Comparison of ENCODE assay signal across 24 cellular contexts in the genomic region with DNA sequence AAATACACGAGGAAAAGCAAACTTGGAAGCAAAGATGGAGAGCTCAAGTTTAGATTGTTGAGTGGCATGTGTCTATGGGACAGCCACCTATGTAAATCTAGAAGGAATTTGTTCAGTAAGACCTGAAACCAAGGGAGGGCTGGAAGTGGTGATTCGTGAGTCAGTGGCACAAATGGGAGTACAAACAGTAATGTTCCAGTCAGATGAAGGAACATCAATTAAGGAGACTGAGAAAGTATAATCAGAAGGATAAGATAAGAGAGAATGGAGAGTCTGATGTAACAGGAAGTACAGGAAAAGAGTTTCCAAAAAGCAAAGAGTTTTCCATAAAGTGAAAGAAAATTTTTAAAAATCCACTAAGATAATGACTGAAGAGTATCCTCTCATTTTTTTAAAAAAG.
DNase-seq lines count a peak whose midpoint lies in the region; ATAC-seq, FAIRE-seq and TF ChIP-seq lines count a peak whose summit lies in the region.
"Had no signal": no experiment of that assay in that cellular context is flagged by ENCODE, and none has a peak within 500 bp of the region (broad histone marks: within the 10 kb centered on the region; RNA-seq: fewer than 3 reads in every experiment).

No MANE protein-coding gene starts in this region.

- POLR2A ChIA-PET in Caco-2 (lab: Charles Lee): no interaction called here

- CTCF ChIA-PET in Caco-2 (lab: Charles Lee): no interaction called here

- H3K4me2 ChIP-seq in keratinocyte (ENCODE audit: control insufficient read depth, extremely low read depth, insufficient read depth, low read depth, low read length): no peak overlapping the region
- H3K4me2 ChIP-seq: SK-N-SH had no signal

- H3K27me3 ChIP-seq in keratinocyte (ENCODE audit: control insufficient read depth, extremely low read depth, insufficient read depth, low read length): no peaks in the 10 kb centered on the region
- H3K27me3 ChIP-seq in Caco-2 (replicated peaks; ENCODE audit: control insufficient read depth, insufficient read depth, low read length): no peaks in the 10 kb centered on the region
- no peaks in the 10 kb centered on the region for H3K27me3 ChIP-seq in upper lobe of right lung

- H3K27ac ChIP-seq in keratinocyte (ENCODE audit: control insufficient read depth, insufficient read depth, low read length) (no peak overlapping the region), upper lobe of right lung (no peak overlapping the region)
- H3K27ac ChIP-seq: GM23248 had no signal

- H3K4me1 ChIP-seq in keratinocyte (ENCODE audit: control insufficient read depth, extremely low read depth, insufficient read depth, low read length) (no peaks in the 10 kb centered on the region), Caco-2 (no peaks in the 10 kb centered on the region), upper lobe of right lung (no peaks in the 10 kb centered on the region)

- no peak overlapping the region for H3K4me3 Mint-ChIP-seq in Caco-2 (ENCODE audit: unreplicated experiment)

- FAIRE-seq in keratinocyte (lab: Jason Lieb, UNC): peak; percentile 9
- FAIRE-seq: GM18507 had no signal

- no peaks in the 10 kb centered on the region for H3K27me3 Mint-ChIP-seq in Caco-2 (ENCODE audit: insufficient read depth, unreplicated experiment)

- no peak overlapping the region for H2AFZ ChIP-seq in keratinocyte (ENCODE audit: control insufficient read depth, low read length)
- H2AFZ ChIP-seq: GM23248 had no signal

- H3K79me2 ChIP-seq in keratinocyte (ENCODE audit: control insufficient read depth, insufficient read depth, low read length): no peaks in the 10 kb centered on the region

- no peaks in the 10 kb centered on the region for H3K9me3 Mint-ChIP-seq in Caco-2 (ENCODE audit: unreplicated experiment)

- dilution Hi-C loops in keratinocyte (cut with MboI; ENCODE audit: extremely low pct_ligation_motif_present, low sequenced_read_pairs): no loop called here

- no peaks in the 10 kb centered on the region for H3K4me1 Mint-ChIP-seq in Caco-2 (ENCODE audit: low read depth, unreplicated experiment)

- no peak overlapping the region for H3K9ac ChIP-seq in keratinocyte (ENCODE audit: control insufficient read depth, extremely low read depth, insufficient read depth, low read length)
- H3K9ac ChIP-seq: GM23248, SK-N-SH had no signal

- BruUV-seq in Caco-2 (replicated peaks; lab: Mats Ljungman, UMichigan): no TSS peak

- H3K36me3 ChIP-seq in keratinocyte (ENCODE audit: control insufficient read depth in 2 of 2, extremely low read depth in 1 of 2, insufficient read depth in 2 of 2, low read length in 2 of 2): no peaks in the 10 kb centered on the region
- no peaks in the 10 kb centered on the region for H3K36me3 ChIP-seq in Caco-2 (ENCODE audit: control insufficient read depth, insufficient read depth, low read length)
- no peaks in the 10 kb centered on the region for H3K36me3 ChIP-seq in upper lobe of right lung

- intact Hi-C loops in Right ventricle myocardium inferior (cut with DNase I) (no loop called here), left ventricle myocardium superior (cut with micrococcal nuclease) (no loop called here), Caco-2 (cut with micrococcal nuclease; ENCODE audit: unreplicated experiment) (no loop called here), upper lobe of right lung (cut with DNase I) (no loop called here)

- in situ Hi-C loops in KBM-7 (cut with MboI; ENCODE audit: low pct_unique_long_range_greater_than_20kb, low sequenced_read_pairs): no loop called here

- no peaks in the 10 kb centered on the region for H3K9me3 ChIP-seq in keratinocyte (ENCODE audit: control insufficient read depth, low read depth, low read length)
- no peaks in the 10 kb centered on the region for H3K9me3 ChIP-seq in Caco-2
- no peaks in the 10 kb centered on the region for H3K9me3 ChIP-seq in upper lobe of right lung
- H3K9me3 ChIP-seq: SK-N-SH had no signal

- H3K27ac Mint-ChIP-seq in Caco-2 (ENCODE audit: unreplicated experiment): no peak overlapping the region

- ATAC-seq in Right ventricle myocardium inferior (peak; percentile 57), left ventricle myocardium superior (no peak), upper lobe of right lung (no peak)
- ATAC-seq: Panc1 had no signal

- H3K4me3 ChIP-seq in keratinocyte (ENCODE audit: control insufficient read depth in 2 of 3, extremely low read depth in 1 of 3, insufficient read depth in 2 of 3, low read depth in 1 of 3, low read length in 3 of 3) (no peak overlapping the region), Caco-2 (ENCODE audit: low read depth, low read length) (no peak overlapping the region), upper lobe of right lung (no peak overlapping the region)
- H3K4me3 ChIP-seq: GM23248 had no signal

- H3K36me3 Mint-ChIP-seq in Caco-2 (ENCODE audit: insufficient read depth, unreplicated experiment): no peaks in the 10 kb centered on the region

- TF ChIP-seq CTCF in keratinocyte (optimal IDR thresholded peaks at IDR 0.05 in 1 of 3, IDR thresholded peaks at IDR 0.05 in 1 of 3, conservative IDR thresholded peaks at IDR 0.05 in 1 of 3; ENCODE audit: extremely low read depth in 1 of 3, insufficient read depth in 2 of 3, low read length in 3 of 3) (no peak), Caco-2 (IDR thresholded peaks at IDR 0.05; ENCODE audit: insufficient read depth in 1 of 2, low read depth in 1 of 2, low read length in 1 of 2, severe bottlenecking in 1 of 2, unreplicated experiment in 1 of 2) (no peak), upper lobe of right lung (IDR thresholded peaks at IDR 0.05) (no peak)

- H4K20me1 ChIP-seq in keratinocyte (ENCODE audit: control insufficient read depth, extremely low read depth, insufficient read depth, low read length): no peaks in the 10 kb centered on the region

- no peaks in the 10 kb centered on the region for H3K9me1 ChIP-seq in keratinocyte (ENCODE audit: control insufficient read depth, extremely low read depth, insufficient read depth, low read length)

- DNase-seq in Right ventricle myocardium inferior (ENCODE audit: missing footprints) (no peak), left ventricle myocardium superior (no peak), amniotic epithelial cell (ENCODE audit: low read depth) (peak; percentile 90), keratinocyte (ENCODE audit: low read depth, low spot score) (no peak), Caco-2 (no peak), KBM-7 (no peak), upper lobe of right lung (no peak)
- DNase-seq: 8988T, ACHN, DMS153, DND-41, GM23248, H7, KG1, NCI-H1048, NCI-H1417, NCI-H1694 treated with DMSO at 0.1 percent for 48 hours, NCI-H2081, NCI-H2227 treated with DMSO at 0.1 percent for 48 hours, NCI-H510A, NCI-H69, SK-N-SH had no signal
